10 cellular contexts compared by ENCODE assay signal in the genomic region with DNA sequence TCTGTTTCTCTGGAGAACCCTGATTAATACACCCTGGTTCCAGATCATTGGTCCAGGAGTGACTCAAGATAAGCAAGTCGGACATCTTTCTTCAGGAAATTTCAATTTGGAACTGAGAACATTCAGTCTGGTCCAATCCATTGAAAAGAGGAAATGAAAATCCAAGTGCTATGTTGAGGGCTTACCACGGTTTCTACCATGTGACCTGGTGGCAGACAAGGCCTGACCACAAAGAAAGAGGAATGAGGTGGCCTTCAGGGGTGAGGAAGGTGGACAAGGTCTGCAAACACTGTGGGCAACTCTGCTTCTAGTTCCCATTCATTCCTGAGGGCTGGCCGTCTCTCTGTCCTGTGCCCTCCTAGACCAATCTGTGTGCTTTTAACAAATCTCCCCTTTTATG.
DNase-seq lines count a peak whose midpoint lies in the region; ATAC-seq and TF ChIP-seq lines count a peak whose summit lies in the region.
"Had no signal": no experiment of that assay in that cellular context is flagged by ENCODE, and none has a peak within 500 bp of the region (broad histone marks: within the 10 kb centered on the region; RNA-seq: fewer than 3 reads in every experiment).

No MANE protein-coding gene starts in this region.

- H3K27me3 ChIP-seq in lower lobe of right lung (ENCODE audit: low read depth) (peaks cover 3% of the 10 kb centered on the region), mesendoderm (ENCODE audit: insufficient read depth, low read length, poor library complexity) (no peaks in the 10 kb centered on the region), esophagus muscularis mucosa (no peaks in the 10 kb centered on the region)

- TF ChIP-seq CTCF in lower lobe of right lung (IDR thresholded peaks at IDR 0.05) (no peak), esophagus muscularis mucosa (IDR thresholded peaks at IDR 0.05) (no peak)

- no peak overlapping the region for H3K9ac ChIP-seq in mesendoderm (ENCODE audit: low read length)

- H2BK15ac ChIP-seq in mesendoderm (replicated peaks; ENCODE audit: low read depth), result no peak overlapping the region

- no peak overlapping the region for H2BK120ac ChIP-seq in mesendoderm (ENCODE audit: low read depth, low read length)

- no peaks in the 10 kb centered on the region for H3K79me1 ChIP-seq in mesendoderm (ENCODE audit: low read length)

- H2AK5ac ChIP-seq in mesendoderm (ENCODE audit: low read length), result no peak overlapping the region

- no peak for TF ChIP-seq POLR2A in esophagus muscularis mucosa (IDR thresholded peaks at IDR 0.05; ENCODE audit: low read depth)

- no peak overlapping the region for H3K23ac ChIP-seq in mesendoderm (ENCODE audit: low read length)

- H2BK5ac ChIP-seq in mesendoderm (ENCODE audit: low read length), result no peak overlapping the region

- no peak overlapping the region for H3K18ac ChIP-seq in mesendoderm (ENCODE audit: low read length)

- ATAC-seq in GM18861 (IDR thresholded peaks at IDR 0.05; ENCODE audit: unreplicated experiment) (peak; percentile 88), GM21737 (IDR thresholded peaks at IDR 0.05; ENCODE audit: unreplicated experiment) (peak; percentile 88), HG03432 (IDR thresholded peaks at IDR 0.05; ENCODE audit: unreplicated experiment) (peak; percentile 95), lower lobe of right lung (peak; percentile 57 to 68)

- no CpG with 5 or more reads among the region's 3 CpGs for WGBS in mesendoderm (ENCODE audit: extremely low coverage, insufficient coverage, low lambda C conversion rate)
- 69% methylated on average over 3 of the region's 3 CpGs for WGBS in esophagus muscularis mucosa

- H3K36me3 ChIP-seq in lower lobe of right lung, result no peaks in the 10 kb centered on the region
- no peaks in the 10 kb centered on the region for H3K36me3 ChIP-seq in mesendoderm (ENCODE audit: control insufficient read depth, insufficient read depth, low read length)
- no peaks in the 10 kb centered on the region for H3K36me3 ChIP-seq in esophagus muscularis mucosa

- intact Hi-C loops in lower lobe of right lung (cut with DNase I), result no loop called here
- intact Hi-C loops in esophagus muscularis mucosa (cut with DNase I), result no loop called here

- H4K5ac ChIP-seq in mesendoderm (ENCODE audit: low read length), result no peak overlapping the region

- H3K9me3 ChIP-seq in lower lobe of right lung (no peaks in the 10 kb centered on the region), esophagus muscularis mucosa (no peaks in the 10 kb centered on the region)

- H3K27ac ChIP-seq in lower lobe of right lung, result no peak overlapping the region
- no peak overlapping the region for H3K27ac ChIP-seq in mesendoderm (ENCODE audit: low read depth, low read length)
- H3K27ac ChIP-seq in esophagus muscularis mucosa (replicated peaks in 1 of 4), result no peak overlapping the region

- H3K79me2 ChIP-seq in mesendoderm (ENCODE audit: control insufficient read depth, insufficient read depth, low read length), result no peaks in the 10 kb centered on the region

- TF ChIP-seq EP300 in esophagus muscularis mucosa (IDR thresholded peaks at IDR 0.05), result no peak

- H3K4me3 ChIP-seq in lower lobe of right lung, result no peak overlapping the region
- no peak overlapping the region for H3K4me3 ChIP-seq in mesendoderm (ENCODE audit: low read length)
- H3K4me3 ChIP-seq in esophagus muscularis mucosa, result no peak overlapping the region

- no peak overlapping the region for H3K4me2 ChIP-seq in mesendoderm (ENCODE audit: low read length)

- H4K8ac ChIP-seq in mesendoderm (ENCODE audit: low read depth, low read length), result no peak overlapping the region

- no peak overlapping the region for H3K56ac ChIP-seq in mesendoderm (ENCODE audit: low read length)

- H3K4me1 ChIP-seq in lower lobe of right lung (no peaks in the 10 kb centered on the region), mesendoderm (ENCODE audit: control insufficient read depth, low read depth, low read length) (no peaks in the 10 kb centered on the region), esophagus muscularis mucosa (no peaks in the 10 kb centered on the region)

- no peak overlapping the region for H3K4ac ChIP-seq in mesendoderm (ENCODE audit: low read depth, low read length)

- DNase-seq in lower lobe of right lung (no peak), OCI-M2 (lab: John Stamatoyannopoulos, UW; ENCODE audit: unreplicated experiment) (no peak), 8988T (no peak), mesendoderm (no peak), esophagus muscularis mucosa (ENCODE audit: extremely low spot score) (no peak)
- DNase-seq: activated naive CD4-positive, alpha-beta T cell treated with Interleukin-2 at 50 U/mL for 16 hours; NCI-H446 treated with DMSO at 0.1 percent for 48 hours had no signal
